ENCODE assay signal across 8 cellular contexts in genomic region chr19:1068111-1069001, GRCh38. TPM values are rescaled to one million over a fixed set of nuclear protein-coding genes. Genes with fewer than 3 reads are reported as not detected.
DNase-seq lines count a peak whose midpoint lies in the region; ATAC-seq and TF ChIP-seq lines count a peak whose summit lies in the region.

No MANE protein-coding gene starts in this region.

- TF ChIP-seq CTCF in NB4 (IDR thresholded peaks at IDR 0.05; ENCODE audit: low read depth, low read length) (no peak), lung (IDR thresholded peaks at IDR 0.05; ENCODE audit: control extremely low read depth, extremely low read depth) (no peak)

- TF ChIP-seq POLR2A in NB4 (IDR thresholded peaks at IDR 0.05; ENCODE audit: extremely low read depth, insufficient read length): no peak

- peak overlapping the region; percentile 79 to 99 (median 96) for H3K27ac ChIP-seq in BLaER1 treated with 17β-estradiol and CSF1 and Interleukin-3, amounts not matched to agents 10 nM and 100 nM
- H3K27ac ChIP-seq in lung (ENCODE audit: low read depth in 1 of 2, low read length in 1 of 2): peak overlapping the region in 1 of 2 donors; percentile 43

- H3K27me3 ChIP-seq in BLaER1 treated with 17β-estradiol and CSF1 and Interleukin-3, amounts not matched to agents 10 nM and 100 nM: 0 out of 22 replicates have a peak, but pooled peaks cover 0 to 4% (median 0%) of the 10 kb centered on the region in 11 experiments
- no peaks in the 10 kb centered on the region for H3K27me3 ChIP-seq in lung (ENCODE audit: control insufficient read depth, insufficient read depth)

- peaks cover 73 to 87% (median 78%) of the 10 kb centered on the region in 10 experiments for H3K4me1 ChIP-seq in BLaER1 treated with 17β-estradiol and CSF1 and Interleukin-3, amounts not matched to agents 10 nM and 100 nM
- peaks cover 0 to 34% of the 10 kb centered on the region in 2 donors for H3K4me1 ChIP-seq in lung (ENCODE audit: control insufficient read depth in 2 of 2, insufficient read depth in 2 of 2, low read length in 2 of 2)

- peaks cover 46 to 53% (median 51%) of the 10 kb centered on the region in 11 experiments for H3K36me3 ChIP-seq in BLaER1 treated with 17β-estradiol and CSF1 and Interleukin-3, amounts not matched to agents 10 nM and 100 nM
- H3K36me3 ChIP-seq in lung (ENCODE audit: control insufficient read depth in 2 of 2, insufficient read depth in 2 of 2, low read length in 2 of 2): peaks cover 0 to 15% of the 10 kb centered on the region in 2 donors

- peak overlapping the region; percentile 88 to 100 (median 97) for H3K4me2 ChIP-seq in BLaER1 treated with 17β-estradiol and CSF1 and Interleukin-3, amounts not matched to agents 10 nM and 100 nM

- no peak for ATAC-seq in lung (ENCODE audit: insufficient read depth, low FRiP score)

- peaks cover 29 to 52% (median 42%) of the 10 kb centered on the region in 11 experiments; a peak in 21 of 22 replicates for H4K20me1 ChIP-seq in BLaER1 treated with 17β-estradiol and CSF1 and Interleukin-3, amounts not matched to agents 10 nM and 100 nM

- H3K9ac ChIP-seq in BLaER1 treated with 17β-estradiol and CSF1 and Interleukin-3, amounts not matched to agents 10 nM and 100 nM: peak overlapping the region; percentile 88 to 99 (median 96)

- DNase-seq in NB4 (ENCODE audit: low read depth) (peak; percentile 77), lung (ENCODE audit: low spot score) (no peak), ureter (ENCODE audit: low spot score) (no peak), NCI-H2081 (lab: John Stamatoyannopoulos, UW) (no peak), COR-L47 (lab: John Stamatoyannopoulos, UW) (no peak), AG08395 (ENCODE audit: low spot score) (no peak)
- DNase-seq in activated naive CD4-positive, alpha-beta T cell treated with Interleukin-2 at 50 U/mL for 16 hours: peak; percentile 58

- WGBS in lung, 2 donors: 31 to 34% methylated on average over 43 to 44 of the region's 44 CpGs

- H3K4me3 ChIP-seq in BLaER1 treated with 17β-estradiol and CSF1 and Interleukin-3, amounts not matched to agents 10 nM and 100 nM: peak overlapping the region; percentile 91 to 100 (median 96)
- H3K4me3 ChIP-seq in NB4 (ENCODE audit: low read depth, low read length): peak overlapping the region; percentile 64
- H3K4me3 ChIP-seq in lung: peak overlapping the region; percentile 33

- 0 out of 22 replicates have a peak, but pooled peaks cover 0 to 1% (median 0%) of the 10 kb centered on the region in 11 experiments for H3K9me3 ChIP-seq in BLaER1 treated with 17β-estradiol and CSF1 and Interleukin-3, amounts not matched to agents 10 nM and 100 nM (replicated peaks in 1 of 11)
- H3K9me3 ChIP-seq in lung (ENCODE audit: control insufficient read depth in 2 of 2, insufficient read depth in 1 of 2, low read length in 1 of 2): peaks cover 0 to 2% of the 10 kb centered on the region in 2 donors

RNA-seq across cellular contexts. Expression of gene ARHGAP45, which starts 1.4 kb away (rescaled TPM):
- 10 to 100 TPM; 23.8 to 86.4 TPM for total RNA-seq in lung
- 100 to 1,000 TPM in 1 of 2 donors, 10 to 100 TPM in 1; 75.4 to 117 TPM for polyA plus RNA-seq in lung
- total RNA-seq in ureter: 20.7 TPM

RNA-seq across cellular contexts. Expression of gene POLR2E, which starts 26.8 kb away (rescaled TPM):
- 100 to 1,000 TPM in 1 of 2 donors, 10 to 100 TPM in 1; 78.4 to 188 TPM for total RNA-seq in lung
- polyA plus RNA-seq in lung: 100 to 1,000 TPM; 120 to 196 TPM
- total RNA-seq in ureter: 138 TPM

RNA-seq across cellular contexts. Expression of gene ABCA7, which starts 28.4 kb away (rescaled TPM):
- total RNA-seq in lung (10 to 100 TPM; 20.1 to 50.0 TPM), ureter (21.4 TPM)
- 10 to 100 TPM; 33.5 to 54.4 TPM for polyA plus RNA-seq in lung

RNA-seq across cellular contexts. Expression of gene GPX4, which starts 35.4 kb away (rescaled TPM):
- 100 to 1,000 TPM in 1 of 2 donors, 10 to 100 TPM in 1; 91.6 to 365 TPM for total RNA-seq in lung
- 1,000 to 10,000 TPM in 1 of 2 donors, 100 to 1,000 TPM in 1; 566 to 1,031 TPM for polyA plus RNA-seq in lung
- total RNA-seq in ureter: 213 TPM

RNA-seq across cellular contexts. Expression of gene CNN2, which starts 41.9 kb away (rescaled TPM):
- total RNA-seq in lung (100 to 1,000 TPM; 161 to 236 TPM), ureter (223 TPM)
- polyA plus RNA-seq in lung: 100 to 1,000 TPM; 162 to 198 TPM

Comparison
In these comparisons a context has a peak if more than half of its experiments do, and no peak if none do; other contexts are left out.
1. H3K4me3 ChIP-seq: peak in every context shown above with its lines; median percentile 96 in BLaER1 treated with 17β-estradiol and CSF1 and Interleukin-3, amounts not matched to agents 10 nM and 100 nM; 64 in NB4; 33 in lung.
2. DNase-seq: peak in NB4 (single experiment) and activated naive CD4-positive, alpha-beta T cell treated with Interleukin-2 at 50 U/mL for 16 hours (single experiment); none in lung (single experiment), ureter (single experiment), NCI-H2081 (0 of 2), COR-L47 (single experiment) and AG08395 (single experiment).